ENCODE assay signal across 8 cellular contexts in the genomic region with DNA sequence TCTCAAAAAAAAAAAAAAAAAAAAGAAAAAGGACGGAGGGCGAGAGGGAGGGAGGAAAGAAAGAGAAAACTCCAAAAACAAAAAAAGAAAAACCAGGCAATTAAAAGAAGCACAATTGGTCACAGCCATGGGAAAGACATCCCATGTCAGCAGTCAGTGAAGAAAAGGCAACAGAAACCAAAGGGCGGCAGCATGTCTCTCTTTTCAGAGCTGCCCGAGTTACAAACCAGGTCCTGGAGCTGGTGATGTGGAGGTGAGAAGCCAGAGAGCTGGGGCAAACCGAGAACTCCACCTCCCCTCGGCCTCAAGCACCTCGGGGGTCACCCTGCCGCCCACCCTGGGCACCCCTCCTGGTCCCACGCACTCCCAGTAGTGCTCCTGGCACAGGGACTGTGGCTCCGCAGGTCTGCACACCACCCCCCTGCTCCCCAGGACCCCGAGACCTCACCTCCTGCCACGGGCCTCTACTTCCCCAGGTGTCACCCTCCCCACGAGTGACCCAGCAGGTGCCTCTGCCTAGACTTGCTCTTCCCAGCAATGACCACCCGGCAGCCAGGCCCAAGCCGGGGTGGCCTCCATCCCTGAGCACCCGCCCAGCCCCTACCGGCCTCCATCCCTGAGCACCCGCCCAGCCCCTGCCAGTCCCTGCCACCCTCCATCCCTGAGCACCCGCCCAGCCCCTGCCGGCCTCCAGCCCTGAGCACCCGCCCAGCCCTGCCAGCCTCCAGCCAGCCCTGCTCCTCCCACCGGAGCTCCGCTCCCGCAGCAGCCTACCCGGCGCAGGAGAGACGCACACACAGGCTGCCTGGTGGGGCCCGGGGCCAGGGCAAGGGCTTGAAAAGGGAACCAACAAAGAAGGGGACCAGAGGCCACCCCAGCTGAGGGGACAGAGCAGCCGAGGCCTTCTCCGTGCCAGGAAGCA. TPM values are rescaled to one million over a fixed set of nuclear protein-coding genes. Genes with fewer than 3 reads are reported as not detected.
A peak's percentile ranks its signal among the peaks of the same experiment; 100 is the strongest.
DNase-seq lines count a peak whose midpoint lies in the region; ATAC-seq, FAIRE-seq and TF ChIP-seq lines count a peak whose summit lies in the region.
"Not testable (repeated sequence)": the region's sequence is repeated elsewhere in the genome, so short reads cannot be mapped to it uniquely, and the experiment has no call there.

No MANE protein-coding gene starts in this region.

- H3K4me3 ChIP-seq in Peyer's patch; K562; skeletal muscle satellite cell (ENCODE audit: low read length); upper lobe of left lung: not testable (repeated sequence)
- peak overlapping the region in 3 of 4 donors; percentile 16 to 49 (median 17) for H3K4me3 ChIP-seq in esophagus squamous epithelium

- H3K79me2 ChIP-seq in K562 (ENCODE audit: control insufficient read depth, insufficient read depth, low read length), result peaks cover 12% of the 10 kb centered on the region

- BruUV-seq in K562 (replicated peaks; lab: Mats Ljungman, UMichigan), result not testable (repeated sequence)

- intact Hi-C loops in K562 (cut with micrococcal nuclease); esophagus squamous epithelium (cut with DNase I): not testable (repeated sequence)

- not testable (repeated sequence) for TF ChIP-seq EP300 in K562 (IDR thresholded peaks at IDR 0.05; ENCODE audit: low read length); upper lobe of left lung (IDR thresholded peaks at IDR 0.05)

- H2AFZ ChIP-seq in K562 (ENCODE audit: low read depth, low read length), result not testable (repeated sequence)

- CTCF ChIA-PET in K562 (lab: Yijun Ruan, JAX; ENCODE audit: low intra/inter-chr PET ratio), result not testable (repeated sequence)

- DNase-seq in ELF-1 (ENCODE audit: low read depth, low spot score) (peak; percentile 1), Peyer's patch (peak in 2 of 3 donors; percentile 43 to 46), occipital lobe (lab: John Stamatoyannopoulos, UW) (peak; percentile 33), upper lobe of left lung (peak in 1 of 2 donors; percentile 82)
- not testable (repeated sequence) for DNase-seq in K562 (ENCODE audit: extremely low read depth in 1 of 4, low spot score in 3 of 4); esophagus squamous epithelium (lab: John Stamatoyannopoulos, UW); left lobe of liver (ENCODE audit: low spot score)

- not testable (repeated sequence) for H3K4me2 ChIP-seq in K562 (ENCODE audit: insufficient read depth, low read length)
- peak overlapping the region; percentile 45 for H3K4me2 ChIP-seq in skeletal muscle satellite cell (ENCODE audit: low read length)

- POLR2A ChIA-PET in K562 (lab: Yijun Ruan, JAX), result interaction anchor here (0.6 kb wide), 1 partner anchor 34 kb away, joined by 3 read pairs; no protein-coding TSS in a partner anchor

- H3K4me1 ChIP-seq in Peyer's patch (peaks cover 0 to 18% (median 0%) of the 10 kb centered on the region in 4 donors), K562 (replicated peaks in 1 of 2; ENCODE audit: control insufficient read depth in 2 of 2, insufficient read depth in 2 of 2, low read length in 2 of 2) (peaks cover 0 to 40% of the 10 kb centered on the region in 2 experiments; a peak in 2 of 5 replicates), esophagus squamous epithelium (peaks cover 39 to 63% (median 50%) of the 10 kb centered on the region in 3 donors), skeletal muscle satellite cell (ENCODE audit: control insufficient read depth, insufficient read depth, low read length) (peaks cover 49% of the 10 kb centered on the region), upper lobe of left lung (peaks cover 26 to 54% (median 33%) of the 10 kb centered on the region in 4 donors)

- H3K9me3 ChIP-seq in Peyer's patch; K562 (replicated peaks; ENCODE audit: control insufficient read depth, insufficient read depth, low read depth, low read length); esophagus squamous epithelium; skeletal muscle satellite cell (replicated peaks; ENCODE audit: low read length); upper lobe of left lung: not testable (repeated sequence)

- not testable (repeated sequence) for TF ChIP-seq RAD21 in K562 (CRISPR knock-in tag; conservative IDR thresholded peaks at IDR 0.05 in 1 of 2, IDR thresholded peaks at IDR 0.05 in 1 of 2)

- in situ Hi-C loops in K562 (cut with MboI), result not testable (repeated sequence)

- not testable (repeated sequence) for H3K36me3 ChIP-seq in Peyer's patch; K562 (ENCODE audit: control insufficient read depth, insufficient read depth, low read length); esophagus squamous epithelium; skeletal muscle satellite cell (ENCODE audit: insufficient read depth, low read length); upper lobe of left lung

- H4K20me1 ChIP-seq in K562 (replicated peaks; ENCODE audit: control insufficient read depth, insufficient read depth, low read length), result not testable (repeated sequence)

- TF ChIP-seq CTCF in Peyer's patch (IDR thresholded peaks at IDR 0.05); K562 (IDR thresholded peaks at IDR 0.05 in 2 of 3, conservative IDR thresholded peaks at IDR 0.05 in 1 of 3; ENCODE audit: insufficient read depth in 2 of 3, low read depth in 1 of 3, low read length in 3 of 3); esophagus squamous epithelium (IDR thresholded peaks at IDR 0.05); upper lobe of left lung (IDR thresholded peaks at IDR 0.05): not testable (repeated sequence)

- WGBS in K562 (ENCODE audit: insufficient coverage, low coverage, missing lambda C conversion rate), result 79% methylated on average over 17 of the region's 30 CpGs
- WGBS in esophagus squamous epithelium, 2 donors, result 48 to 76% methylated on average over 8 to 10 of the region's 30 CpGs
- 76 to 85% methylated on average over 7 to 23 of the region's 30 CpGs for WGBS in upper lobe of left lung, 2 donors

- H3K27me3 ChIP-seq in Peyer's patch; K562 (ENCODE audit: control insufficient read depth in 2 of 2, insufficient read depth in 2 of 2, low read length in 2 of 2); esophagus squamous epithelium; skeletal muscle satellite cell (ENCODE audit: control insufficient read depth, insufficient read depth, low read length); upper lobe of left lung: not testable (repeated sequence)

- FAIRE-seq in K562 (lab: Jason Lieb, UNC), result peak; percentile 46

- not testable (repeated sequence) for H3K9me1 ChIP-seq in K562 (ENCODE audit: control insufficient read depth, insufficient read depth, low read length)

- not testable (repeated sequence) for TF ChIP-seq POLR2A in Peyer's patch (IDR thresholded peaks at IDR 0.05); K562 (conservative IDR thresholded peaks at IDR 0.05); esophagus squamous epithelium (IDR thresholded peaks at IDR 0.05); upper lobe of left lung (IDR thresholded peaks at IDR 0.05)

- not testable (repeated sequence) for H3K9ac ChIP-seq in K562 (ENCODE audit: insufficient read depth in 1 of 2, low read depth in 2 of 2, low read length in 2 of 2); skeletal muscle satellite cell (ENCODE audit: low read depth, low read length)

- H3K27ac ChIP-seq in Peyer's patch (peak overlapping the region in 1 of 4 donors; percentile 42), esophagus squamous epithelium (peak overlapping the region; percentile 38 to 86 (median 60)), upper lobe of left lung (peak overlapping the region in 1 of 4 donors; percentile 54)
- not testable (repeated sequence) for H3K27ac ChIP-seq in K562 (ENCODE audit: extremely low read depth, low read depth, low read length)

- not testable (repeated sequence) for ATAC-seq in K562
- ATAC-seq in left lobe of liver (peak; percentile 7), upper lobe of left lung (ENCODE audit: low FRiP score in 2 of 2) (peak; percentile 11 to 24)

RNA-seq across cellular contexts. Expression of a gene that starts 46.6 kb away (rescaled TPM):
- total RNA-seq in Peyer's patch, result 10 to 100 TPM; 10.9 to 46.2 (median 18.7) TPM
- 31.3 and 50.9 TPM in 2 replicates for total RNA-seq in K562 (2011; cell fraction: chromatin; rRNA removed; ENCODE audit: low replicate concordance)
- total RNA-seq in K562 (2011; cell fraction: nucleolus; rRNA removed), result 11.5 and 14.5 TPM in 2 replicates
- total RNA-seq in K562 (2011; cell fraction: nucleoplasm; rRNA removed), result 17.4 and 19.7 TPM in 2 replicates
- total RNA-seq in K562 (2014; rRNA removed), result 22.2 and 23.9 TPM in 2 replicates
- 37.3 and 40.5 TPM in 2 replicates for total RNA-seq in K562 (2014; rRNA removed; fragmentation: Illumina TruSeq; extraction: Trizol)
- total RNA-seq in K562 (2015; rRNA removed; fragmentation: Illumina TruSeq; extraction: Trizol), result 33.9 and 35.7 TPM in 2 replicates
- 27.8 and 28.0 TPM in 2 replicates for total RNA-seq in K562 (2021)
- polyA plus RNA-seq in K562 (2011; rRNA removed), result 27.4 and 49.5 TPM in 2 replicates
- polyA plus RNA-seq in K562 (2011; cell fraction: cytosol; rRNA removed), result 12.5 and 15.7 TPM in 2 replicates
- polyA plus RNA-seq in K562 (2011; cell fraction: nucleus; rRNA removed), result 21.6 and 22.9 TPM in 2 replicates
- polyA plus RNA-seq in K562 (2012), result 11.6 and 18.3 TPM in 2 replicates
- 26.4 and 26.7 TPM in 2 replicates for polyA plus RNA-seq in K562 (2014; fragmentation: Illumina TruSeq; extraction: Trizol)
- polyA plus RNA-seq in K562 (2014; fragmentation: Nextera tagmentation; extraction: Ambion mirVana), result 10 to 100 TPM; 22.6 to 38.5 TPM
- 28.4 and 28.6 TPM in 2 replicates for polyA plus RNA-seq in K562 (2014; rRNA removed)
- 41.8 and 65.6 TPM in 2 replicates for polyA minus RNA-seq in K562 (2011; rRNA and poly(A)+ RNA removed)
- 15.0 and 26.1 TPM in 2 replicates for polyA minus RNA-seq in K562 (2011; cell fraction: cytosol; rRNA and poly(A)+ RNA removed)
- polyA minus RNA-seq in K562 (2011; cell fraction: nucleus; rRNA and poly(A)+ RNA removed), result 11.0 and 14.8 TPM in 2 replicates
- total RNA-seq in esophagus squamous epithelium, result 10 to 100 TPM; 14.0 to 27.8 (median 20.0) TPM
- 12.0 TPM for total RNA-seq in left lobe of liver
- 93.9 TPM for total RNA-seq in occipital lobe
- 29.7 and 37.5 TPM in 2 replicates for total RNA-seq in skeletal muscle satellite cell (2012; rRNA removed)
- total RNA-seq in upper lobe of left lung, result 10 to 100 TPM; 13.7 to 23.6 (median 22.3) TPM
